ENCODE assay signal across 19 cellular contexts in the genomic region with DNA sequence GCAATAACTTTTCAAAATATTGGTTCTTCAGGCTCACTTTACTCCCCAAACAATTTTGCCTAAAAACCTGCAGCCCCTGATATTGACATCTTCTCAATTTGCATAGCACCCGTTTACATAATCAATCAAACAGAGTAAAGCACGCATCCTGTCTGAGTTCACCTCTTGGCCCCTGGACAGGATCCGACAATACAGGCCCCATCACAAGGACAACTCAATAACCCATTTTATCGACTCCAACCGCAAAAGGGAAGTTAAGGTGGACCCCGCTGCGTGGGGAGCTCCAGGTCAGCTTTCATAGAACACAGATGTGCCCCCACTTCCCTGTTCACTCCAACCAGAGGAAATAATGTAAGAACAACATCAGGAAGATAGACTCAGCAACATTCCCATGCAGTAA. TPM values are rescaled to one million over a fixed set of nuclear protein-coding genes. Genes with fewer than 3 reads are reported as not detected.
DNase-seq lines count a peak whose midpoint lies in the region; ATAC-seq and TF ChIP-seq lines count a peak whose summit lies in the region.
"Had no signal": no experiment of that assay in that cellular context is flagged by ENCODE, and none has a peak within 500 bp of the region (broad histone marks: within the 10 kb centered on the region; RNA-seq: fewer than 3 reads in every experiment).

No MANE protein-coding gene starts in this region.

- H2AK5ac ChIP-seq in mesenchymal stem cell (ENCODE audit: low read length, severe bottlenecking): peak overlapping the region; percentile 5

- peak; percentile 5 to 33 for DNase-seq in dermis microvascular lymphatic vessel endothelial cell (ENCODE audit: low read depth in 2 of 2)
- no peak for DNase-seq in mesenchymal stem cell
- no peak for DNase-seq in aorta
- DNase-seq in NCI-H1417 treated with DMSO at 0.1 percent for 48 hours (lab: John Stamatoyannopoulos, UW): no peak
- DNase-seq in DMS 273 (lab: John Stamatoyannopoulos, UW; ENCODE audit: unreplicated experiment): no peak
- DNase-seq: CD4-positive, CD25-positive, alpha-beta regulatory T cell; H9; MV-4-11; NCI-H1105 treated with DMSO at 0.1 percent for 48 hours; NCI-H2029; NCI-H446 treated with DMSO at 0.1 percent for 48 hours; NCI-H526; NCI-H82; Right ventricle myocardium superior; RPMI8226 had no signal

- no peaks in the 10 kb centered on the region for H3K79me1 ChIP-seq in mesenchymal stem cell (replicated peaks; ENCODE audit: low read length, poor library complexity, severe bottlenecking)

- WGBS in mesenchymal stem cell: 74% methylated on average over 7 of the region's 7 CpGs
- 74 to 76% methylated on average over 7 of the region's 7 CpGs for WGBS in aorta, 2 donors

- no peak for TF ChIP-seq CTCF in OCI-LY3 (IDR thresholded peaks at IDR 0.05; ENCODE audit: low read depth, low read length)

- no peak overlapping the region for H2BK12ac ChIP-seq in mesenchymal stem cell (ENCODE audit: low read length in 2 of 2)

- H3K18ac ChIP-seq in mesenchymal stem cell (ENCODE audit: low read depth in 1 of 2, low read length in 2 of 2): no peak overlapping the region

- no peak overlapping the region for H3K4me3 ChIP-seq in OCI-LY3 (ENCODE audit: low read length)
- H3K4me3 ChIP-seq in mesenchymal stem cell (ENCODE audit: insufficient read depth in 1 of 2, low read depth in 1 of 2, low read length in 2 of 2): no peak overlapping the region
- no peak overlapping the region for H3K4me3 ChIP-seq in aorta (ENCODE audit: low read length in 2 of 2)
- H3K4me3 ChIP-seq: GM23338, K562 had no signal

- no peak overlapping the region for H2BK120ac ChIP-seq in mesenchymal stem cell (ENCODE audit: low read depth, low read length)

- H3K9ac ChIP-seq in OCI-LY3 (ENCODE audit: low read length) (no peak overlapping the region), mesenchymal stem cell (ENCODE audit: low read length) (no peak overlapping the region)

- no peak overlapping the region for H4K8ac ChIP-seq in mesenchymal stem cell (ENCODE audit: low read length)

- H3K27ac ChIP-seq in OCI-LY3 (ENCODE audit: low read length) (no peak overlapping the region), mesenchymal stem cell (ENCODE audit: low read length, poor library complexity, severe bottlenecking) (no peak overlapping the region), aorta (ENCODE audit: low read depth in 1 of 2, low read length in 2 of 2) (peak overlapping the region; percentile 72 to 98)

- peak overlapping the region; percentile 27; the same call in 1 of the 2 replicates for H3K4me2 ChIP-seq in OCI-LY3 (ENCODE audit: low read length)
- no peak overlapping the region for H3K4me2 ChIP-seq in mesenchymal stem cell (ENCODE audit: low read length, poor library complexity, severe bottlenecking)
- H3K4me2 ChIP-seq: GM23338 had no signal

- H2AFZ ChIP-seq in OCI-LY3 (ENCODE audit: low read depth, low read length) (no peak overlapping the region), mesenchymal stem cell (ENCODE audit: low read depth, low read length) (no peak overlapping the region)
- H2AFZ ChIP-seq: GM23338 had no signal

- ATAC-seq in aorta (ENCODE audit: low FRiP score) (no peak), GM19452 (IDR thresholded peaks at IDR 0.05; ENCODE audit: unreplicated experiment) (no peak)
- ATAC-seq: GM23338 had no signal

- no peak overlapping the region for H4K91ac ChIP-seq in mesenchymal stem cell (ENCODE audit: low read length)

- H3K14ac ChIP-seq in mesenchymal stem cell (ENCODE audit: low read length in 2 of 2): no peak overlapping the region

- intact Hi-C loops in aorta (cut with DNase I): loop anchor here (5.0 to 10.0 kb wide), 7 partner anchors 55 to 302 kb away; no protein-coding TSS in a partner anchor

- no peaks in the 10 kb centered on the region for H3K79me2 ChIP-seq in OCI-LY3 (ENCODE audit: low read length)

- H3K23ac ChIP-seq in mesenchymal stem cell (ENCODE audit: low read length in 2 of 2): no peak overlapping the region

- peaks cover 5% of the 10 kb centered on the region for H3K4me1 ChIP-seq in OCI-LY3 (ENCODE audit: low read length)
- H3K4me1 ChIP-seq in mesenchymal stem cell (ENCODE audit: control insufficient read depth, insufficient read depth, low read depth, low read length): peaks cover 20% of the 10 kb centered on the region
- H3K4me1 ChIP-seq in aorta (ENCODE audit: control insufficient read depth in 1 of 2, insufficient read depth in 2 of 2, low read length in 2 of 2): no peaks in the 10 kb centered on the region

- no peaks in the 10 kb centered on the region for H3K9me3 ChIP-seq in OCI-LY3 (ENCODE audit: insufficient read depth, low read length)
- no peaks in the 10 kb centered on the region for H3K9me3 ChIP-seq in mesenchymal stem cell (ENCODE audit: control insufficient read depth, low read length)
- no peaks in the 10 kb centered on the region for H3K9me3 ChIP-seq in aorta (ENCODE audit: control insufficient read depth, low read length)

- H2BK5ac ChIP-seq in mesenchymal stem cell (ENCODE audit: low read depth, low read length, poor library complexity, severe bottlenecking): no peak overlapping the region

- no peaks in the 10 kb centered on the region for H4K20me1 ChIP-seq in OCI-LY3 (ENCODE audit: insufficient read depth, low read length)

- H3K4ac ChIP-seq in mesenchymal stem cell (ENCODE audit: low read depth in 1 of 2, low read length in 2 of 2): no peak overlapping the region

- H3K36me3 ChIP-seq in OCI-LY3 (replicated peaks; ENCODE audit: low read depth, low read length): no peaks in the 10 kb centered on the region
- H3K36me3 ChIP-seq in mesenchymal stem cell (ENCODE audit: control insufficient read depth in 1 of 2, insufficient read depth in 2 of 2, low read depth in 1 of 2, low read length in 2 of 2): no peaks in the 10 kb centered on the region
- no peaks in the 10 kb centered on the region for H3K36me3 ChIP-seq in aorta (ENCODE audit: control insufficient read depth in 1 of 2, insufficient read depth in 2 of 2, low read length in 1 of 2)

- H3K27me3 ChIP-seq in OCI-LY3 (ENCODE audit: low read depth, low read length): no peaks in the 10 kb centered on the region
- H3K27me3 ChIP-seq in mesenchymal stem cell (ENCODE audit: control insufficient read depth in 1 of 2, insufficient read depth in 1 of 2, low read length in 2 of 2): no peaks in the 10 kb centered on the region
- no peaks in the 10 kb centered on the region for H3K27me3 ChIP-seq in aorta (ENCODE audit: control insufficient read depth in 1 of 2, insufficient read depth in 2 of 2, low read length in 1 of 2)

- H2BK15ac ChIP-seq in mesenchymal stem cell (ENCODE audit: low read depth, poor library complexity, severe bottlenecking): no peak overlapping the region

RNA-seq across cellular contexts. Expression of a gene that starts 44.7 kb away (rescaled TPM):
- total RNA-seq in dermis microvascular lymphatic vessel endothelial cell (6.3 and 8.7 TPM in 2 replicates), aorta (10 to 100 TPM; 11.4 to 17.9 TPM)
- 5.0 TPM for polyA plus RNA-seq in mesenchymal stem cell (2013, experiment 1 of 2)
- polyA plus RNA-seq in mesenchymal stem cell (2013, experiment 2 of 2): 6.9 TPM
- polyA plus RNA-seq in aorta: 10 to 100 TPM in 1 of 2 donors, 1 to 10 TPM in 1; 2.8 to 33.9 TPM

Comparison
In these comparisons a context has a peak if more than half of its experiments do, and no peak if none do; other contexts are left out.
1. H3K27ac ChIP-seq: peak in aorta (2 of 2); none in OCI-LY3 (single experiment) and mesenchymal stem cell (single experiment).
2. DNase-seq: peak in dermis microvascular lymphatic vessel endothelial cell (2 of 2); none in mesenchymal stem cell (single experiment), aorta (0 of 2), NCI-H1417 treated with DMSO at 0.1 percent for 48 hours (single experiment) and DMS 273 (single experiment).